In genomic region chr9:127999461-127999860, GRCh38 we compare ENCODE assay signal across 20 cellular contexts.
"Had no signal": no experiment of that assay in that cellular context is flagged by ENCODE, and none has a peak within 500 bp of the region (broad histone marks: within the 10 kb centered on the region; RNA-seq: fewer than 3 reads in every experiment).

No MANE protein-coding gene starts in this region.

- H3K9me3 Mint-ChIP-seq: activated CD4-positive, alpha-beta memory T cell treated with anti-CD3 and anti-CD28 coated beads for 36 hours; activated CD4-positive, alpha-beta T cell treated with anti-CD3 and anti-CD28 coated beads, Interleukin-2, amount 10 ng/mL, durations not matched to agents 7 days and 5 days; activated naive CD8-positive, alpha-beta T cell treated with anti-CD3 and anti-CD28 coated beads for 36 hours; activated T-cell treated with anti-CD3 and anti-CD28 coated beads, Interleukin-2, amount 50 U/mL, for 4 hours; T-helper 1 cell treated with Interleukin-12 subunit alpha and Interleukin-12 subunit beta and Interleukin-4 antibody, amounts not matched to agents 30 μg/mL and 1 μg/mL, for 36 hours had no signal

- H3K27ac Mint-ChIP-seq: activated CD4-positive, alpha-beta memory T cell treated with anti-CD3 and anti-CD28 coated beads for 36 hours; activated CD4-positive, alpha-beta T cell treated with anti-CD3 and anti-CD28 coated beads, Interleukin-2, amount 10 ng/mL, durations not matched to agents 7 days and 5 days; activated naive CD8-positive, alpha-beta T cell treated with anti-CD3 and anti-CD28 coated beads for 36 hours; T-helper 1 cell treated with Interleukin-12 subunit alpha and Interleukin-12 subunit beta and Interleukin-4 antibody, amounts not matched to agents 30 μg/mL and 1 μg/mL, for 36 hours had no signal

- H3K36me3 Mint-ChIP-seq: activated CD4-positive, alpha-beta memory T cell treated with anti-CD3 and anti-CD28 coated beads for 36 hours; activated naive CD8-positive, alpha-beta T cell treated with anti-CD3 and anti-CD28 coated beads for 36 hours had no signal

- ATAC-seq: activated T-cell treated with anti-CD3 and anti-CD28 coated beads, Interleukin-2, amount 50 U/mL, for 4 hours had no signal

- DNase-seq: activated CD4-positive, alpha-beta memory T cell treated with anti-CD3 and anti-CD28 coated beads for 36 hours; activated CD4-positive, alpha-beta T cell treated with anti-CD3 and anti-CD28 coated beads, Interleukin-2, amount 10 ng/mL, durations not matched to agents 7 days and 5 days; activated CD4-positive, CD25-positive, alpha-beta regulatory T cell; activated CD8-positive, alpha-beta memory T cell treated with anti-CD3 and anti-CD28 coated beads for 24 hours; activated effector memory CD4-positive, alpha-beta T cell treated with anti-CD3 and anti-CD28 coated beads, Interleukin-2, amount 50 U/mL, for 16 hours; activated naive CD4-positive, alpha-beta T cell treated with Interleukin-2 at 50 U/mL for 16 hours; activated naive CD8-positive, alpha-beta T cell treated with anti-CD3 and anti-CD28 coated beads for 36 hours; activated T-cell treated with anti-CD3 and anti-CD28 coated beads, Interleukin-2, amount 50 U/mL, for 4 hours; anterior cingulate cortex; cerebellar nuclear complex; KBM-7; NCI-H1105 treated with DMSO at 0.1 percent for 48 hours; NCI-H1436 treated with DMSO at 0.1 percent for 48 hours; NCI-H187; NCI-H2081; NCI-H510A treated with DMSO at 0.1 percent for 48 hours; NCI-H69; SHP77 treated with DMSO at 0.1 percent for 48 hours; T-helper 9 cell had no signal

- H3K27me3 Mint-ChIP-seq: activated CD4-positive, alpha-beta memory T cell treated with anti-CD3 and anti-CD28 coated beads for 36 hours; activated CD4-positive, alpha-beta T cell treated with anti-CD3 and anti-CD28 coated beads, Interleukin-2, amount 10 ng/mL, durations not matched to agents 7 days and 5 days; activated naive CD8-positive, alpha-beta T cell treated with anti-CD3 and anti-CD28 coated beads for 36 hours had no signal

- H3K4me3 Mint-ChIP-seq: activated CD4-positive, alpha-beta memory T cell treated with anti-CD3 and anti-CD28 coated beads for 36 hours; activated CD4-positive, alpha-beta T cell treated with anti-CD3 and anti-CD28 coated beads, Interleukin-2, amount 10 ng/mL, durations not matched to agents 7 days and 5 days; activated naive CD8-positive, alpha-beta T cell treated with anti-CD3 and anti-CD28 coated beads for 36 hours; activated T-cell treated with anti-CD3 and anti-CD28 coated beads, Interleukin-2, amount 50 U/mL, for 4 hours; T-helper 1 cell treated with Interleukin-12 subunit alpha and Interleukin-12 subunit beta and Interleukin-4 antibody, amounts not matched to agents 30 μg/mL and 1 μg/mL, for 36 hours had no signal
